ENCODE assay signal across 2 cellular contexts in genomic region chr21:45621435-45622331, GRCh38. TPM values are rescaled to one million over a fixed set of nuclear protein-coding genes. Genes with fewer than 3 reads are reported as not detected.
"Had no signal": no experiment of that assay in that cellular context is flagged by ENCODE, and none has a peak within 500 bp of the region (broad histone marks: within the 10 kb centered on the region; RNA-seq: fewer than 3 reads in every experiment).

No MANE protein-coding gene starts in this region.

RNA-seq across cellular contexts. Expression of gene PCBP3, which starts 21.8 kb away (rescaled TPM):
- total RNA-seq: ascending aorta, bronchial epithelial cell had no signal
